Comparison of ENCODE assay signal across 1 cellular context in the genomic region with DNA sequence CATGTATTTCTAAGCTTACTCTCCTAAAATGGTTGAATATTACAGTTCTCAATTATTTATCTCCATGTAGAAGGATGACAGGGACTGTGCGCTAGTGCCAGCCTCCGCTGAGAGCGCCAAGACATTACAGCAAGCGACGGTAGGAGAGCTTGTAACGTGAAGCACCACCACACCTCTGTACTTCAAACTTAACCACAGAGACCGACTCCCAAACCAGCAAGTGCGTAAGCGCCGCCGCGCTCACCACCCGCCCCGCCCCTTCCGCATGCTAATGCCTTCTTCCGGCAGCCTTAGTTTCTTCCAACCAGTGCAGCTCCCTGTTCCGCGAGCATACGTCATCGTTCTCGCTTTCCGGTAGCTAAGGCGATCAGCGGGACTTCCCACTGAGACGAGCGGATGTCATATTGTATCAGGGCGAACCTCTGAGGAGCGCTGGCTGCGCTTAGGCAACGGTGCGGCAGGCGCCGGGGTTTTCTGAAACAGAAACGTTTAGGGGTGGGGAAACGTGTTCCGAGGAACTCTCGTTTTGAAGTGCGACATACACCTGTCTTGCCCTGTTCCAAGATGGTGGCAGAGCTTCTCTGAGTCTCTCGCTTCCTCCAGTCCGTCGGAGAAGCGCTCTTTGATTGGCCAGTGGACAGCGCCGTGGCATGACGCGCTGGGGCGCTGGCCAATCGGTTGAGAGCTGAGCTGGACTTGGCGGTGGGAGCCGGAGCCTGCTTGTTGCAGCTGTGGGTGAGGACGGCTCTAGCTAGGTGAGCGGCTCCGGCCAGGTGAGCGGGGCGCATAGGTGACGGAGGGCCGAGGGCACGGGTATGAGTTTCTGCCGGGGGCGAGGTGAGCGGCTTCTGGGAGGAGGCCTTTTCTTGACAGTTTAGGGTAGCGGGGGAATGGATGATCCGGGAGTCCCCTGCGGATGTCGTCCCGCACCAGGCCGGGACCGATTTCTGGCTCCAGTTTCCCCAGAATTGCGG.
A peak's percentile ranks its signal among the peaks of the same experiment; 100 is the strongest.
TF ChIP-seq lines count a peak whose summit lies in the region.

A gene (plus strand): TSS at position 723 of the 974 bp plus-strand sequence. CDS start 2,896 bp downstream, outside the sequence.

TF ChIP-seq in K562, 482 proteins besides CTCF, POLR2A, EP300 and RAD21 (continued from another document):
- TF ChIP-seq, protein P1, sequence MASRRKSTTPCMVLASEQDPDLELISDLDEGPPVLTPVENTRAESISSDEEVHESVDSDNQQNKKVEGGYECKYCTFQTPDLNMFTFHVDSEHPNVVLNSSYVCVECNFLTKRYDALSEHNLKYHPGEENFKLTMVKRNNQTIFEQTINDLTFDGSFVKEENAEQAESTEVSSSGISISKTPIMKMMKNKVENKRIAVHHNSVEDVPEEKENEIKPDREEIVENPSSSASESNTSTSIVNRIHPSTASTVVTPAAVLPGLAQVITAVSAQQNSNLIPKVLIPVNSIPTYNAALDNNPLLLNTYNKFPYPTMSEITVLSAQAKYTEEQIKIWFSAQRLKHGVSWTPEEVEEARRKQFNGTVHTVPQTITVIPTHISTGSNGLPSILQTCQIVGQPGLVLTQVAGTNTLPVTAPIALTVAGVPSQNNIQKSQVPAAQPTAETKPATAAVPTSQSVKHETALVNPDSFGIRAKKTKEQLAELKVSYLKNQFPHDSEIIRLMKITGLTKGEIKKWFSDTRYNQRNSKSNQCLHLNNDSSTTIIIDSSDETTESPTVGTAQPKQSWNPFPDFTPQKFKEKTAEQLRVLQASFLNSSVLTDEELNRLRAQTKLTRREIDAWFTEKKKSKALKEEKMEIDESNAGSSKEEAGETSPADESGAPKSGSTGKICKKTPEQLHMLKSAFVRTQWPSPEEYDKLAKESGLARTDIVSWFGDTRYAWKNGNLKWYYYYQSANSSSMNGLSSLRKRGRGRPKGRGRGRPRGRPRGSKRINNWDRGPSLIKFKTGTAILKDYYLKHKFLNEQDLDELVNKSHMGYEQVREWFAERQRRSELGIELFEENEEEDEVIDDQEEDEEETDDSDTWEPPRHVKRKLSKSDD (conservative IDR thresholded peaks at IDR 0.05; ENCODE audit: low read length): 0 out of 2 replicates have a peak, but pooled peaks have one; percentile 71
- TF ChIP-seq HCFC1 (IDR thresholded peaks at IDR 0.05; ENCODE audit: low read depth, low read length) (peak; percentile 66), TBP (optimal IDR thresholded peaks at IDR 0.05; ENCODE audit: low read depth, low read length) (peak; percentile 60), HMG20A (CRISPR knock-in tag; conservative IDR thresholded peaks at IDR 0.05) (no peak), ZNF589 (CRISPR knock-in tag; IDR thresholded peaks at IDR 0.05; ENCODE audit: low read depth) (peak; percentile 56; the same call in 1 of the 2 replicates), NBN (IDR thresholded peaks at IDR 0.05; ENCODE audit: low read depth) (peak; percentile 57; the same call in 1 of the 2 replicates), CREB1 (IDR thresholded peaks at IDR 0.05) (peak; percentile 78; the same call in 1 of the 2 replicates), CREB1 (CRISPR knock-in tag; IDR thresholded peaks at IDR 0.05) (peak; percentile 85), POLR2AphosphoS2 (IDR thresholded peaks at IDR 0.05; ENCODE audit: low read length) (peak; percentile 42; the same call in 1 of the 2 replicates), ELF1 (tag; IDR thresholded peaks at IDR 0.05) (peak; percentile 79), L3MBTL2 (IDR thresholded peaks at IDR 0.05) (peak; percentile 63), GABPA (tag; conservative IDR thresholded peaks at IDR 0.05; ENCODE audit: low read depth) (peak; percentile 90), HNRNPLL (IDR thresholded peaks at IDR 0.05; ENCODE audit: low read depth, low read length, poor library complexity, severe bottlenecking) (peak; percentile 94)
- TF ChIP-seq, protein P2, sequence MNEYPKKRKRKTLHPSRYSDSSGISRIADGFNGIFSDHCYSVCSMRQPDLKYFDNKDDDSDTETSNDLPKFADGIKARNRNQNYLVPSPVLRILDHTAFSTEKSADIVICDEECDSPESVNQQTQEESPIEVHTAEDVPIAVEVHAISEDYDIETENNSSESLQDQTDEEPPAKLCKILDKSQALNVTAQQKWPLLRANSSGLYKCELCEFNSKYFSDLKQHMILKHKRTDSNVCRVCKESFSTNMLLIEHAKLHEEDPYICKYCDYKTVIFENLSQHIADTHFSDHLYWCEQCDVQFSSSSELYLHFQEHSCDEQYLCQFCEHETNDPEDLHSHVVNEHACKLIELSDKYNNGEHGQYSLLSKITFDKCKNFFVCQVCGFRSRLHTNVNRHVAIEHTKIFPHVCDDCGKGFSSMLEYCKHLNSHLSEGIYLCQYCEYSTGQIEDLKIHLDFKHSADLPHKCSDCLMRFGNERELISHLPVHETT (CRISPR knock-in tag; conservative IDR thresholded peaks at IDR 0.05 in 1 of 2, IDR thresholded peaks at IDR 0.05 in 1 of 2): peak in 1 of 2 experiments; percentile 38; a peak in 1 of 4 replicates
TF ChIP-seq in K562: peak in this region for 88.
